Comparison of ENCODE assay signal across 8 cellular contexts in genomic region chr19:45090598-45090997, GRCh38. TPM values are rescaled to one million over a fixed set of nuclear protein-coding genes. Genes with fewer than 3 reads are reported as not detected.
DNase-seq lines count a peak whose midpoint lies in the region; ATAC-seq and TF ChIP-seq lines count a peak whose summit lies in the region.
"Had no signal": no experiment of that assay in that cellular context is flagged by ENCODE, and none has a peak within 500 bp of the region (broad histone marks: within the 10 kb centered on the region; RNA-seq: fewer than 3 reads in every experiment).

No MANE protein-coding gene starts in this region.

- H3K27me3 Mint-ChIP-seq in activated T-cell treated with anti-CD3 and anti-CD28 coated beads, Interleukin-2, amount 50 U/mL, for 24 hours = no peaks in the 10 kb centered on the region
- no peaks in the 10 kb centered on the region for H3K27me3 Mint-ChIP-seq in activated T-cell treated with anti-CD3 and anti-CD28 coated beads, Interleukin-2, amount 50 U/mL, for 4 hours (ENCODE audit: low read depth)
- H3K27me3 Mint-ChIP-seq: stimulated activated naive CD8-positive, alpha-beta T cell treated with anti-CD3 and anti-CD28 coated beads, Interleukin-15, Interleukin-2, amounts not matched to agents 100 ng/mL and 50 ng/mL, for 24 hours had no signal

- TF ChIP-seq EP300 in transverse colon (IDR thresholded peaks at IDR 0.05; ENCODE audit: low read depth) = no peak

- H3K9me3 Mint-ChIP-seq in activated T-cell treated with anti-CD3 and anti-CD28 coated beads, Interleukin-2, amount 50 U/mL, for 24 hours = no peaks in the 10 kb centered on the region
- H3K9me3 Mint-ChIP-seq in activated T-cell treated with anti-CD3 and anti-CD28 coated beads, Interleukin-2, amount 50 U/mL, for 4 hours = peaks cover 3% of the 10 kb centered on the region

- no peak for TF ChIP-seq POLR2A in transverse colon (IDR thresholded peaks at IDR 0.05)

- H3K4me1 Mint-ChIP-seq in activated T-cell treated with anti-CD3 and anti-CD28 coated beads, Interleukin-2, amount 50 U/mL, for 24 hours (ENCODE audit: low read depth) = peaks cover 56% of the 10 kb centered on the region
- H3K4me1 Mint-ChIP-seq in activated T-cell treated with anti-CD3 and anti-CD28 coated beads, Interleukin-2, amount 50 U/mL, for 4 hours (ENCODE audit: low read depth) = peaks cover 58% of the 10 kb centered on the region

- 39% methylated on average over 5 of the region's 5 CpGs; no CpG with 5 or more reads in 1 of the 2 donors for WGBS in transverse colon (ENCODE audit: low coverage in 1 of 2), 2 donors

- intact Hi-C loops in transverse colon (cut with DNase I; ENCODE audit: low total_unique reads) = no loop called here

- H3K9me3 ChIP-seq in iPS-18a (ENCODE audit: control insufficient read depth, low read depth, low read length) = no peaks in the 10 kb centered on the region
- no peaks in the 10 kb centered on the region for H3K9me3 ChIP-seq in transverse colon

- H3K4me1 ChIP-seq in iPS-18a (ENCODE audit: control insufficient read depth, low read depth, low read length) (peaks cover 4% of the 10 kb centered on the region), transverse colon (peaks cover 21 to 43% (median 35%) of the 10 kb centered on the region in 4 donors)

- DNase-seq in activated T-cell treated with anti-CD3 and anti-CD28 coated beads, Interleukin-2, amount 50 U/mL, for 24 hours = no peak
- DNase-seq in activated T-cell treated with anti-CD3 and anti-CD28 coated beads, Interleukin-2, amount 50 U/mL, for 4 hours = no peak
- DNase-seq in transverse colon (no peak), NCI-H2081 (lab: John Stamatoyannopoulos, UW) (no peak)

- H3K4me3 Mint-ChIP-seq in activated T-cell treated with anti-CD3 and anti-CD28 coated beads, Interleukin-2, amount 50 U/mL, for 24 hours = no peak overlapping the region
- H3K4me3 Mint-ChIP-seq in activated T-cell treated with anti-CD3 and anti-CD28 coated beads, Interleukin-2, amount 50 U/mL, for 4 hours = no peak overlapping the region

- H3K36me3 ChIP-seq in iPS-18a (ENCODE audit: control insufficient read depth, low read depth, low read length) = peaks cover 11% of the 10 kb centered on the region
- H3K36me3 ChIP-seq in transverse colon = peaks cover 0 to 8% (median 0%) of the 10 kb centered on the region in 4 donors

- no peak for TF ChIP-seq CTCF in transverse colon (IDR thresholded peaks at IDR 0.05)

- H3K4me3 ChIP-seq in iPS-18a (ENCODE audit: low read length) (peak overlapping the region; percentile 85), transverse colon (peak overlapping the region in 3 of 4 donors; percentile 43 to 96 (median 96))

- H3K36me3 Mint-ChIP-seq in activated T-cell treated with anti-CD3 and anti-CD28 coated beads, Interleukin-2, amount 50 U/mL, for 24 hours (ENCODE audit: low read depth) = peaks cover 82% of the 10 kb centered on the region
- peaks cover 23% of the 10 kb centered on the region for H3K36me3 Mint-ChIP-seq in activated T-cell treated with anti-CD3 and anti-CD28 coated beads, Interleukin-2, amount 50 U/mL, for 4 hours (ENCODE audit: insufficient read depth)

- in situ Hi-C loops in transverse colon (cut with MboI; ENCODE audit: low pct_ligation_motif_present in 1 of 4, low pct_unique_long_range_greater_than_20kb in 1 of 4, low sequenced_read_pairs in 3 of 4) = no loop called here

- H3K27me3 ChIP-seq in iPS-18a (ENCODE audit: control insufficient read depth, insufficient read depth, low read length) (no peaks in the 10 kb centered on the region), transverse colon (no peaks in the 10 kb centered on the region)

- ATAC-seq in activated T-cell treated with anti-CD3 and anti-CD28 coated beads, Interleukin-2, amount 50 U/mL, for 4 hours = no peak
- no peak for ATAC-seq in HG03354 (IDR thresholded peaks at IDR 0.05; ENCODE audit: poor library complexity, severe bottlenecking, unreplicated experiment)

- H3K27ac ChIP-seq in iPS-18a (ENCODE audit: low read length) = no peak overlapping the region
- H3K27ac ChIP-seq in transverse colon = peak overlapping the region; percentile 89 to 93 (median 91)

- H3K27ac Mint-ChIP-seq in activated T-cell treated with anti-CD3 and anti-CD28 coated beads, Interleukin-2, amount 50 U/mL, for 24 hours = peak overlapping the region; percentile 98

- peak overlapping the region; percentile 63 for H3K9ac ChIP-seq in iPS-18a (ENCODE audit: low read length)

RNA-seq across cellular contexts. Expression of gene PPP1R37, which starts 2.4 kb away (rescaled TPM):
- 10 to 100 TPM; 23.2 to 24.9 (median 24.7) TPM for total RNA-seq in activated T-cell treated with anti-CD3 and anti-CD28 coated beads, Interleukin-2, amount 50 U/mL, for 4 hours
- total RNA-seq in transverse colon = 10 to 100 TPM; 31.1 to 92.5 (median 45.2) TPM

RNA-seq across cellular contexts. Expression of gene GEMIN7, which starts 11.5 kb away (rescaled TPM):
- 10 to 100 TPM; 58.8 to 69.3 (median 65.0) TPM for total RNA-seq in activated T-cell treated with anti-CD3 and anti-CD28 coated beads, Interleukin-2, amount 50 U/mL, for 4 hours
- 10 to 100 TPM in 3 of 4 donors, 1 to 10 TPM in 1; 3.0 to 21.1 (median 15.9) TPM for total RNA-seq in transverse colon

RNA-seq across cellular contexts. Expression of gene ZNF296, which starts 14.3 kb away (rescaled TPM):
- total RNA-seq in activated T-cell treated with anti-CD3 and anti-CD28 coated beads, Interleukin-2, amount 50 U/mL, for 4 hours = 10 to 100 TPM in 1 of 3 donors, 1 to 10 TPM in 2; 7.8 to 10.2 (median 8.6) TPM
- total RNA-seq in transverse colon = 1 to 10 TPM in 3 of 4 donors, under 1 TPM in 1; 0.75 to 5.8 (median 3.5) TPM
- total RNA-seq: M059J had no signal

RNA-seq across cellular contexts. Expression of gene CLASRP, which starts 51.8 kb away (rescaled TPM):
- 100 to 1,000 TPM; 111 to 114 (median 114) TPM for total RNA-seq in activated T-cell treated with anti-CD3 and anti-CD28 coated beads, Interleukin-2, amount 50 U/mL, for 4 hours
- 100 to 1,000 TPM in 2 of 4 donors, 10 to 100 TPM in 2; 82.6 to 382 (median 100) TPM for total RNA-seq in transverse colon
